Comparison of ENCODE assay signal across 16 cellular contexts in the genomic region with DNA sequence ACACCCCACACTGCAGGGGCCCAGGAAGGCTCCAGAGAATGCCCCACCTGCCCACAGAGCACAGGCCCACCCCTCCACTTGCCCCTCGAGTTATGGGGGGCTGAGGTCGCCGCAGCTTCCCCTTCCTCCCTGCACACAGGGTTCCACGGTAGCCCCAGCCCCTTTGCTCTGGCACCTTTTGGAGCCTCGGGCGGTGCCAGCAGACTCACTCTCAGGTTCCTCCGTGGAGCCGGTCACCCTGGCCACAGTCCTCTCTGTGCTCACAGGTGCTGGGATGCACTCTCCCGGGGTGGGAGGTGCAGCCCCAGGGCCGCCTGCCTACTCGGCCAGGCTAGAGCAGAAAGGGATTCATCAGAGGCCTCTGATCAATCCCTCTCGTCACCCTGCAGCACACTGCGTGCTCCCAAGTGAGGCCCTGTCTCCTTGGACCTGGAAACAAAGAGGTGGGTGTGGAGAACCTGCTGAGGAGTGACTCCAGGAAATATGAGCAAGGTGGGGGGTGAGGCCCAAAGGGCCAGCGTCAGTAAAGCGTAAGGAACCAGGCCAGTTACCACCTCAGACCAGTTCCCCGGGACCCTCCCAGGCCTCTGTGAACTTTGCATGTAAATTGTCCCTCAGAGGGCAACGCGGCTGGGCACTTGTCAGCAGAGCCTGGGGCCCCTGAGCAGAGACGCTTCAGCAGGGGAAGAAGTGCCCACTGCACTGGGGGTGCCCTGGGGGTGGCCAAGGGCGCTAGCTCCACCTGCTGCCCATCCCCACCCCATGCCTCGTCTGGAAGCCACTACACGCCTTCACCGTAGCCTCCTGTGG.
"Had no signal": no experiment of that assay in that cellular context is flagged by ENCODE, and none has a peak within 500 bp of the region (broad histone marks: within the 10 kb centered on the region; RNA-seq: fewer than 3 reads in every experiment).

No MANE protein-coding gene starts in this region.

- DNase-seq: activated naive CD4-positive, alpha-beta T cell; colonic mucosa; foreskin keratinocyte; naive thymus-derived CD4-positive, alpha-beta T cell; stimulated activated CD4-positive, alpha-beta T cell treated with anti-CD3 and anti-CD28 coated beads, Interleukin-2, amount 100 ng/mL, for 24 hours; stimulated activated naive CD4-positive, alpha-beta T cell; substantia nigra; T-helper 9 cell; transverse colon had no signal

- H3K36me3 ChIP-seq: cardiac muscle cell, colonic mucosa, heart left ventricle, neutrophil, transverse colon had no signal

- H3K27me3 ChIP-seq: colonic mucosa, foreskin keratinocyte, transverse colon had no signal

- H3K9me3 ChIP-seq: colonic mucosa, heart left ventricle, neutrophil, transverse colon had no signal

- H3K4me3 Mint-ChIP-seq: activated T-helper 1 cell treated with anti-CD3 and anti-CD28 coated beads, Interleukin-12 subunit alpha, Interleukin-12 subunit beta, Interleukin-2, Interleukin-4 antibody, amounts not matched to agents 30 ng/mL and 10 ng/mL and 1 ng/mL, durations not matched to agents 14 hours and 24 hours and 36 hours; naive thymus-derived CD4-positive, alpha-beta T cell had no signal

- H3K27ac ChIP-seq: cardiac muscle cell, colonic mucosa, foreskin keratinocyte, heart left ventricle, neutrophil, transverse colon had no signal

- FAIRE-seq: endothelial cell of umbilical vein had no signal

- H3K36me3 Mint-ChIP-seq: naive thymus-derived CD4-positive, alpha-beta T cell had no signal

- H3K4me1 Mint-ChIP-seq: naive thymus-derived CD4-positive, alpha-beta T cell had no signal

- H3K9me3 Mint-ChIP-seq: activated T-helper 1 cell treated with anti-CD3 and anti-CD28 coated beads, Interleukin-12 subunit alpha, Interleukin-12 subunit beta, Interleukin-2, Interleukin-4 antibody, amounts not matched to agents 30 ng/mL and 10 ng/mL and 1 ng/mL, durations not matched to agents 14 hours and 24 hours and 36 hours had no signal

- H3K27ac Mint-ChIP-seq: activated T-helper 1 cell treated with anti-CD3 and anti-CD28 coated beads, Interleukin-12 subunit alpha, Interleukin-12 subunit beta, Interleukin-2, Interleukin-4 antibody, amounts not matched to agents 30 ng/mL and 10 ng/mL and 1 ng/mL, durations not matched to agents 14 hours and 24 hours and 36 hours; naive thymus-derived CD4-positive, alpha-beta T cell had no signal

- ATAC-seq: foreskin keratinocyte; heart left ventricle; naive thymus-derived CD4-positive, alpha-beta T cell; right cardiac atrium had no signal

- H3K4me1 ChIP-seq: colonic mucosa, foreskin keratinocyte, transverse colon had no signal

- H3K4me3 ChIP-seq: cardiac muscle cell, colonic mucosa, heart left ventricle, lung, transverse colon had no signal
